17 cellular contexts compared by ENCODE assay signal in genomic region chr22:49861642-49862407, GRCh38. TPM values are rescaled to one million over a fixed set of nuclear protein-coding genes. Genes with fewer than 3 reads are reported as not detected.
A peak's percentile ranks its signal among the peaks of the same experiment; 100 is the strongest.
DNase-seq lines count a peak whose midpoint lies in the region; ATAC-seq and TF ChIP-seq lines count a peak whose summit lies in the region.
"Had no signal": no experiment of that assay in that cellular context is flagged by ENCODE, and none has a peak within 500 bp of the region (broad histone marks: within the 10 kb centered on the region; RNA-seq: fewer than 3 reads in every experiment).

No MANE protein-coding gene starts in this region.

- H3K27me3 Mint-ChIP-seq in CD4-positive, alpha-beta T cell = no peaks in the 10 kb centered on the region
- no peaks in the 10 kb centered on the region for H3K27me3 Mint-ChIP-seq in IgD-negative memory B cell
- H3K27me3 Mint-ChIP-seq in T-helper 17 cell = no peaks in the 10 kb centered on the region

- H3K27me3 ChIP-seq in CD4-positive, alpha-beta T cell (ENCODE audit: control insufficient read depth, insufficient read depth, low read length) = no peaks in the 10 kb centered on the region
- H3K27me3 ChIP-seq in lower lobe of right lung (ENCODE audit: low read depth) = no peaks in the 10 kb centered on the region
- H3K27me3 ChIP-seq: BLaER1 treated with 17β-estradiol and CSF1 and Interleukin-3, amounts not matched to agents 10 nM and 100 nM had no signal

- H3K27ac Mint-ChIP-seq in CD4-positive, alpha-beta T cell = peak overlapping the region; percentile 51
- peak overlapping the region in 2 of 3 donors; percentile 57 to 67 for H3K27ac Mint-ChIP-seq in IgD-negative memory B cell
- peak overlapping the region; percentile 86 for H3K27ac Mint-ChIP-seq in T-helper 17 cell

- POLR2A ChIA-PET in CD4-positive, alpha-beta T cell (lab: Charles Lee) = interaction anchor here (1.0 kb wide), 1 partner anchor 23 kb away, joined by 3 read pairs; no protein-coding TSS in a partner anchor

- no peaks in the 10 kb centered on the region for H3K36me3 ChIP-seq in lower lobe of right lung

- no peak for ATAC-seq in CD4-positive, alpha-beta T cell (ENCODE audit: poor library complexity)
- ATAC-seq in T-helper 17 cell = no peak
- peak; percentile 28 to 34 for ATAC-seq in lower lobe of right lung
- no peak for ATAC-seq in GM19397 (IDR thresholded peaks at IDR 0.05; ENCODE audit: unreplicated experiment)
- ATAC-seq: esophagus mucosa had no signal

- peaks cover 13% of the 10 kb centered on the region for H3K9me3 ChIP-seq in CD4-positive, alpha-beta T cell (ENCODE audit: control insufficient read depth, low read length)
- H3K9me3 ChIP-seq in T-helper 17 cell (ENCODE audit: control insufficient read depth, low read length, poor library complexity, severe bottlenecking) = no peaks in the 10 kb centered on the region
- peaks cover 15% of the 10 kb centered on the region for H3K9me3 ChIP-seq in lower lobe of right lung

- intact Hi-C loops in CD4-positive, alpha-beta T cell (cut with DNase I, micrococcal nuclease) = no loop called here
- intact Hi-C loops in lower lobe of right lung (cut with DNase I) = no loop called here

- H3K9me3 Mint-ChIP-seq in CD4-positive, alpha-beta T cell = no peaks in the 10 kb centered on the region
- peaks cover 3 to 14% (median 5%) of the 10 kb centered on the region in 3 donors for H3K9me3 Mint-ChIP-seq in IgD-negative memory B cell

- H3K36me3 Mint-ChIP-seq in CD4-positive, alpha-beta T cell (ENCODE audit: low read depth) = peaks cover 15% of the 10 kb centered on the region
- H3K36me3 Mint-ChIP-seq in IgD-negative memory B cell = peaks cover 11% of the 10 kb centered on the region
- no peaks in the 10 kb centered on the region for H3K36me3 Mint-ChIP-seq in T-helper 17 cell (ENCODE audit: low read depth)

- no peak for DNase-seq in CD4-positive, alpha-beta T cell
- DNase-seq in T-helper 17 cell (no peak), lower lobe of right lung (no peak), NCI-H345 treated with DMSO at 0.1 percent for 48 hours (lab: John Stamatoyannopoulos, UW; ENCODE audit: unreplicated experiment) (no peak), Ammon's horn (ENCODE audit: low spot score) (no peak), DMS153 (lab: John Stamatoyannopoulos, UW) (no peak)
- DNase-seq: activated CD4-positive, alpha-beta T cell treated with anti-CD3 and anti-CD28 coated beads for 4 hours; activated T-cell treated with anti-CD3 and anti-CD28 coated beads, Interleukin-2, amount 50 U/mL, for 48 hours; dermis blood vessel endothelial cell; kidney glomerular epithelial cell; NCI-H2029; NCI-H748 treated with DMSO at 0.1 percent for 48 hours had no signal

- CTCF ChIA-PET in CD4-positive, alpha-beta T cell (lab: Charles Lee) = interaction anchor here (0.9 kb wide), 1 partner anchor 18 kb away, joined by 4 read pairs; no protein-coding TSS in a partner anchor

- H3K4me3 ChIP-seq in lower lobe of right lung = no peak overlapping the region
- H3K4me3 ChIP-seq: BLaER1 treated with 17β-estradiol and CSF1 and Interleukin-3, amounts not matched to agents 10 nM and 100 nM had no signal

- no peak for TF ChIP-seq CTCF in CD4-positive, alpha-beta T cell (IDR thresholded peaks at IDR 0.05)
- no peak for TF ChIP-seq CTCF in lower lobe of right lung (IDR thresholded peaks at IDR 0.05)

- peaks cover 10% of the 10 kb centered on the region for H3K4me1 ChIP-seq in lower lobe of right lung

- H3K4me3 Mint-ChIP-seq in CD4-positive, alpha-beta T cell = peak overlapping the region; percentile 31
- H3K4me3 Mint-ChIP-seq in IgD-negative memory B cell = no peak overlapping the region
- H3K4me3 Mint-ChIP-seq in T-helper 17 cell = no peak overlapping the region
- H3K4me3 Mint-ChIP-seq: T-helper 2 cell treated with Interferon-gamma antibody and Interleukin-4, amounts not matched to agents 5 μg/mL and 100 μg/mL, for 36 hours had no signal

- H3K27ac ChIP-seq in CD4-positive, alpha-beta T cell (ENCODE audit: low read depth, low read length) = no peak overlapping the region
- no peak overlapping the region for H3K27ac ChIP-seq in lower lobe of right lung

- peaks cover 63% of the 10 kb centered on the region for H3K4me1 Mint-ChIP-seq in CD4-positive, alpha-beta T cell (ENCODE audit: low read depth)
- peaks cover 6 to 21% (median 15%) of the 10 kb centered on the region in 3 donors for H3K4me1 Mint-ChIP-seq in IgD-negative memory B cell
- H3K4me1 Mint-ChIP-seq in T-helper 17 cell = peaks cover 31% of the 10 kb centered on the region

RNA-seq across cellular contexts. Expression of gene ZBED4, which starts 8.2 kb away (rescaled TPM):
- total RNA-seq in CD4-positive, alpha-beta T cell = 10 to 100 TPM; 14.8 to 15.0 TPM
- 5.0 TPM for polyA plus RNA-seq in IgD-negative memory B cell
- total RNA-seq in T-helper 17 cell (10 to 100 TPM; 15.4 to 20.4 TPM), lower lobe of right lung (12.7 TPM)

RNA-seq across cellular contexts. Expression of gene BRD1, which starts 34.2 kb away (rescaled TPM):
- total RNA-seq in CD4-positive, alpha-beta T cell = 100 to 1,000 TPM; 129 to 130 TPM
- polyA plus RNA-seq in IgD-negative memory B cell = 3.1 TPM
- total RNA-seq in T-helper 17 cell (100 to 1,000 TPM; 127 to 153 TPM), lower lobe of right lung (37.4 TPM)

RNA-seq across cellular contexts. Expression of gene ALG12, which starts 56.4 kb away (rescaled TPM):
- total RNA-seq in CD4-positive, alpha-beta T cell = 10 to 100 TPM; 13.5 to 14.6 TPM
- 13.4 TPM for polyA plus RNA-seq in IgD-negative memory B cell
- total RNA-seq in T-helper 17 cell = 10 to 100 TPM; 13.7 to 15.4 TPM
- 25.9 TPM for total RNA-seq in lower lobe of right lung

RNA-seq across cellular contexts. Expression of gene CRELD2, which starts 56.6 kb away (rescaled TPM):
- total RNA-seq in CD4-positive, alpha-beta T cell = 10 to 100 TPM; 21.2 to 23.3 TPM
- 29.7 TPM for polyA plus RNA-seq in IgD-negative memory B cell
- 10 to 100 TPM; 28.1 to 36.7 TPM for total RNA-seq in T-helper 17 cell
- total RNA-seq in lower lobe of right lung = 42.7 TPM

Comparison
In these comparisons a context has a peak if more than half of its experiments do, and no peak if none do; other contexts are left out.
1. ATAC-seq: peak in lower lobe of right lung (2 of 2); none in CD4-positive, alpha-beta T cell (single experiment), T-helper 17 cell (single experiment) and GM19397 (single experiment).
2. Peak in every context shown above with its lines, with median percentiles within 50 percentile points of each other: H3K27ac Mint-ChIP-seq.